20 cellular contexts compared by ENCODE assay signal in genomic region chr22:48051796-48052620, GRCh38.
"Had no signal": no experiment of that assay in that cellular context is flagged by ENCODE, and none has a peak within 500 bp of the region (broad histone marks: within the 10 kb centered on the region; RNA-seq: fewer than 3 reads in every experiment).

No MANE protein-coding gene starts in this region.

- H3K79me2 ChIP-seq: hepatocyte, parathyroid adenoma had no signal

- H3K9me3 Mint-ChIP-seq: activated naive CD4-positive, alpha-beta T cell treated with anti-CD3 and anti-CD28 coated beads, Interleukin-2, amount 50 U/mL, for 72 hours; dendritic cell treated with granulocyte-macrophage colony-stimulating factor and Interleukin-4, amounts not matched to agents 40 ng/mL and 50 ng/mL, for 4 days; natural killer cell had no signal

- H3K4me3 ChIP-seq: adrenal gland, breast epithelium, esophagus squamous epithelium, hepatocyte, lower lobe of right lung, smooth muscle cell, stomach had no signal

- H3K27ac Mint-ChIP-seq: activated naive CD4-positive, alpha-beta T cell treated with anti-CD3 and anti-CD28 coated beads, Interleukin-2, amount 50 U/mL, for 72 hours; dendritic cell treated with granulocyte-macrophage colony-stimulating factor and Interleukin-4, amounts not matched to agents 40 ng/mL and 50 ng/mL, for 4 days; natural killer cell had no signal

- H2AFZ ChIP-seq: hepatocyte, parathyroid adenoma had no signal

- H3K36me3 Mint-ChIP-seq: activated naive CD4-positive, alpha-beta T cell treated with anti-CD3 and anti-CD28 coated beads, Interleukin-2, amount 50 U/mL, for 72 hours; natural killer cell had no signal

- H3K36me3 ChIP-seq: adrenal gland, breast epithelium, esophagus squamous epithelium, lower lobe of right lung, stomach, WERI-Rb-1 had no signal

- DNase-seq: activated CD4-positive, alpha-beta T cell treated with anti-CD3 and anti-CD28 coated beads for 1 hour; activated CD4-positive, alpha-beta T cell treated with anti-CD3 and anti-CD28 coated beads, Interleukin-2, amount 50 U/mL, for 4 hours; activated gamma-delta T cell treated with Interleukin-2 at 50 U/mL for 16 hours; effector memory CD4-positive, alpha-beta T cell; esophagus squamous epithelium; left cardiac atrium; lower lobe of right lung; natural killer cell; stimulated activated CD4-positive, alpha-beta T cell treated with anti-CD3 and anti-CD28 coated beads, Interleukin-4, amount 100 ng/mL, for 1 hour; stomach; trophoblast cell; WERI-Rb-1 had no signal

- H3K27ac ChIP-seq: adrenal gland, breast epithelium, esophagus squamous epithelium, hepatocyte, lower lobe of right lung, parathyroid adenoma, stomach, WERI-Rb-1 had no signal

- H3K4me1 ChIP-seq: adrenal gland, breast epithelium, esophagus squamous epithelium, lower lobe of right lung, parathyroid adenoma, stomach had no signal

- ATAC-seq: activated naive CD4-positive, alpha-beta T cell treated with anti-CD3 and anti-CD28 coated beads, Interleukin-2, amount 50 U/mL, for 72 hours; left cardiac atrium; lower lobe of right lung; natural killer cell; sciatic nerve had no signal

- H3K4me2 ChIP-seq: hepatocyte, smooth muscle cell had no signal

- H3K27me3 Mint-ChIP-seq: dendritic cell treated with granulocyte-macrophage colony-stimulating factor and Interleukin-4, amounts not matched to agents 40 ng/mL and 50 ng/mL, for 4 days had no signal

- H3K4me3 Mint-ChIP-seq: dendritic cell treated with granulocyte-macrophage colony-stimulating factor and Interleukin-4, amounts not matched to agents 40 ng/mL and 50 ng/mL, for 4 days; natural killer cell had no signal

- H3K9me3 ChIP-seq: adrenal gland, breast epithelium, esophagus squamous epithelium, lower lobe of right lung, stomach had no signal
